In the genomic region with DNA sequence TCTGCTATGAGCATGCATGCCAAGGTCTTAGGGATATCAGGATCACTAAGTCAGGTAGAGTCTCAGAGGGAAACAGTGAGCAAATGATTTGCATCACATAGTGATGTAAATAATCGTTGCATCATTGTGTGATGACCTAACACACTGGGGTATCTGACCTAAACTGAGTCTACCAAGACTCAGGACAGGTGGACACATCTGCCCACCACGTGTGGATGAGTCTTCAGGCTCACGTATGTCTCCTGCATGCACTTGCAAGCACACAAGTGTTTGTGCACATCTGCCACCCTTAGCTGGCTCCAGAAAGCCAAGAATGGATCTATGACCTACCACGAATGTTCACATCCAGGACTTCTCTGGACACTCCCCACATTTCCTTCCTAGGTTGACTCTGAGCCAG, we compare ENCODE assay signal across 8 cellular contexts.
"Had no signal": no experiment of that assay in that cellular context is flagged by ENCODE, and none has a peak within 500 bp of the region (broad histone marks: within the 10 kb centered on the region; RNA-seq: fewer than 3 reads in every experiment).

No MANE protein-coding gene starts in this region.

- H3K4me2 ChIP-seq: GM23338 had no signal

- ATAC-seq: GM23338, HCT116 had no signal

- H2AFZ ChIP-seq: GM23338 had no signal

- H3K4me3 Mint-ChIP-seq: GM23338, HFFc6, IgD-negative memory B cell had no signal

- H3K36me3 ChIP-seq: HAP-1 had no signal

- H3K27ac ChIP-seq: HL-60 had no signal

- H3K9me3 ChIP-seq: HAP-1 had no signal

- H3K27ac Mint-ChIP-seq: GM23338, HFFc6, IgD-negative memory B cell had no signal

- H3K4me1 Mint-ChIP-seq: IgD-negative memory B cell had no signal

- DNase-seq: H7, HFFc6, KG1 had no signal

- H3K9me3 Mint-ChIP-seq: GM23338, HFFc6 had no signal

- H3K4me1 ChIP-seq: HAP-1 had no signal

- H3K4me3 ChIP-seq: GM23338, HAP-1 had no signal
